11 cellular contexts compared by ENCODE assay signal in the genomic region with DNA sequence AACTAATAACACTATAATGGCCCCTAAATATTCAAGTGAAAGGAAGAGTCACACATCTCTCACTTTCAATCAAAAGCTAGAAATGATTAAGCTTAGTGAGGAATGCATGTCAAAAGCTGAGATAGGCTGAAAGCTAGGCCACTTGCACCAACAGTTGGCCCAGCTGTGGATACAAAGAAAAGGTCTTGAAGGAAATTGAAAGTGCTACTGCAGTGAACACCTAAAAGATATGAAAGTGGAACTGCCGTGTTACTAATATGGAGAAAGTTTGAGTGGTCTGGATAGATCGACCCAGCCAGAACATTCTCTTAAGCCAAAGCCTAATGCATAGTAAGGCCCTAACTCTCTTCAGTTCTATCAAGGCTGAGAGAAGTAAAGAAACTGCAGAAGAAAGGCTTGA. TPM values are rescaled to one million over a fixed set of nuclear protein-coding genes. Genes with fewer than 3 reads are reported as not detected.
A peak's percentile ranks its signal among the peaks of the same experiment; 100 is the strongest.
DNase-seq lines count a peak whose midpoint lies in the region; ATAC-seq and TF ChIP-seq lines count a peak whose summit lies in the region.
"Had no signal": no experiment of that assay in that cellular context is flagged by ENCODE, and none has a peak within 500 bp of the region (broad histone marks: within the 10 kb centered on the region; RNA-seq: fewer than 3 reads in every experiment).

No MANE protein-coding gene starts in this region.

- H3K27ac Mint-ChIP-seq in natural killer cell treated with Interleukin-12 subunit alpha and Interleukin-12 subunit beta and Interleukin-15 and Interleukin-18, amount 100 ng/mL, for 72 hours: no peak overlapping the region
- H3K27ac Mint-ChIP-seq in natural killer cell: no peak overlapping the region
- no peak overlapping the region for H3K27ac Mint-ChIP-seq in stimulated activated naive B cell treated with anti-CD40 and anti-IgM and Interleukin-4, amounts not matched to agents 10 μg/mL and 1 μg/mL and 100 μg/mL, for 72 hours
- no peak overlapping the region for H3K27ac Mint-ChIP-seq in MCF 10A (ENCODE audit: low read depth, unreplicated experiment)
- no peak overlapping the region for H3K27ac Mint-ChIP-seq in chondrocyte (ENCODE audit: unreplicated experiment)
- H3K27ac Mint-ChIP-seq: nephron had no signal

- intact Hi-C loops in natural killer cell (cut with micrococcal nuclease): no loop called here
- intact Hi-C loops in MCF 10A (cut with micrococcal nuclease): no loop called here
- intact Hi-C loops in cardiac septum (cut with DNase I): no loop called here

- no peak for DNase-seq in natural killer cell treated with Interleukin-12 subunit alpha and Interleukin-12 subunit beta and Interleukin-15 and Interleukin-18, amount 100 ng/mL, for 72 hours (ENCODE audit: low spot score)
- DNase-seq in natural killer cell (no peak), MCF 10A (ENCODE audit: unreplicated experiment) (no peak), chondrocyte (ENCODE audit: low spot score) (no peak), cardiac septum (ENCODE audit: low spot score) (no peak)
- DNase-seq in stimulated activated naive B cell treated with anti-CD40 and anti-IgM and Interleukin-4, amounts not matched to agents 10 μg/mL and 1 μg/mL and 100 μg/mL, for 72 hours: peak; percentile 1
- DNase-seq: BE2C, heart right ventricle had no signal

- BruUV-seq in MCF 10A (replicated peaks; lab: Mats Ljungman, UMichigan): no TSS peak

- ATAC-seq in natural killer cell treated with Interleukin-12 subunit alpha and Interleukin-12 subunit beta and Interleukin-15 and Interleukin-18, amount 100 ng/mL, for 72 hours: peak; percentile 72 to 94
- ATAC-seq in natural killer cell (no peak), GM21825 (IDR thresholded peaks at IDR 0.05; ENCODE audit: unreplicated experiment) (peak; percentile 100), HG03457 (IDR thresholded peaks at IDR 0.05; ENCODE audit: unreplicated experiment) (peak; percentile 100)
- peak; percentile 90 to 98 for ATAC-seq in stimulated activated naive B cell treated with anti-CD40 and anti-IgM and Interleukin-4, amounts not matched to agents 10 μg/mL and 1 μg/mL and 100 μg/mL, for 72 hours (replicated peaks)
- ATAC-seq: heart right ventricle had no signal

- H3K4me1 Mint-ChIP-seq in natural killer cell treated with Interleukin-12 subunit alpha and Interleukin-12 subunit beta and Interleukin-15 and Interleukin-18, amount 100 ng/mL, for 72 hours (ENCODE audit: low read depth in 2 of 2): peaks cover 5 to 8% of the 10 kb centered on the region in 2 donors
- H3K4me1 Mint-ChIP-seq in natural killer cell (no peaks in the 10 kb centered on the region), MCF 10A (ENCODE audit: insufficient read depth, unreplicated experiment) (peaks cover 14% of the 10 kb centered on the region), chondrocyte (ENCODE audit: low read depth) (peaks cover 4% of the 10 kb centered on the region)
- peaks cover 5 to 12% of the 10 kb centered on the region in 2 donors for H3K4me1 Mint-ChIP-seq in stimulated activated naive B cell treated with anti-CD40 and anti-IgM and Interleukin-4, amounts not matched to agents 10 μg/mL and 1 μg/mL and 100 μg/mL, for 72 hours
- H3K4me1 Mint-ChIP-seq: nephron had no signal

- CTCF ChIA-PET in MCF 10A (lab: Yijun Ruan, JAX): interaction anchor here (0.6 to 0.7 kb wide), 3 partner anchors 8 to 128 kb away, joined by 3 to 4 read pairs (median 3); no protein-coding TSS in a partner anchor

- no peaks in the 10 kb centered on the region for H3K9me3 Mint-ChIP-seq in natural killer cell treated with Interleukin-12 subunit alpha and Interleukin-12 subunit beta and Interleukin-15 and Interleukin-18, amount 100 ng/mL, for 72 hours
- H3K9me3 Mint-ChIP-seq in natural killer cell (no peaks in the 10 kb centered on the region), MCF 10A (ENCODE audit: unreplicated experiment) (no peaks in the 10 kb centered on the region), chondrocyte (ENCODE audit: low read depth) (peaks cover 8% of the 10 kb centered on the region)
- no peaks in the 10 kb centered on the region for H3K9me3 Mint-ChIP-seq in stimulated activated naive B cell treated with anti-CD40 and anti-IgM and Interleukin-4, amounts not matched to agents 10 μg/mL and 1 μg/mL and 100 μg/mL, for 72 hours
- H3K9me3 Mint-ChIP-seq: nephron had no signal

- no peak for TF ChIP-seq CTCF in natural killer cell (IDR thresholded peaks at IDR 0.05)
- TF ChIP-seq CTCF in MCF 10A (IDR thresholded peaks at IDR 0.05; ENCODE audit: unreplicated experiment): no peak
- TF ChIP-seq CTCF in chondrocyte (IDR thresholded peaks at IDR 0.05): no peak

- POLR2A ChIA-PET in MCF 10A (lab: Yijun Ruan, JAX): interaction anchor here (1.1 to 1.5 kb wide), 2 partner anchors 12 to 13 kb away, joined by 3 read pairs; partner anchors contain the start of gene SNX13

- peak overlapping the region; percentile 25 for H3K4me3 Mint-ChIP-seq in natural killer cell treated with Interleukin-12 subunit alpha and Interleukin-12 subunit beta and Interleukin-15 and Interleukin-18, amount 100 ng/mL, for 72 hours
- no peak overlapping the region for H3K4me3 Mint-ChIP-seq in natural killer cell
- peak overlapping the region in 1 of 2 donors; percentile 29 for H3K4me3 Mint-ChIP-seq in stimulated activated naive B cell treated with anti-CD40 and anti-IgM and Interleukin-4, amounts not matched to agents 10 μg/mL and 1 μg/mL and 100 μg/mL, for 72 hours
- no peak overlapping the region for H3K4me3 Mint-ChIP-seq in MCF 10A (ENCODE audit: unreplicated experiment)
- no peak overlapping the region for H3K4me3 Mint-ChIP-seq in chondrocyte (ENCODE audit: unreplicated experiment)
- H3K4me3 Mint-ChIP-seq: nephron had no signal

- H3K27me3 Mint-ChIP-seq in natural killer cell treated with Interleukin-12 subunit alpha and Interleukin-12 subunit beta and Interleukin-15 and Interleukin-18, amount 100 ng/mL, for 72 hours: peaks cover 6 to 10% of the 10 kb centered on the region in 2 donors
- H3K27me3 Mint-ChIP-seq in natural killer cell (ENCODE audit: low read depth in 2 of 2) (peaks cover 2 to 25% of the 10 kb centered on the region in 2 donors), MCF 10A (ENCODE audit: insufficient read depth, unreplicated experiment) (no peaks in the 10 kb centered on the region), chondrocyte (ENCODE audit: low read depth) (no peaks in the 10 kb centered on the region)
- H3K27me3 Mint-ChIP-seq in stimulated activated naive B cell treated with anti-CD40 and anti-IgM and Interleukin-4, amounts not matched to agents 10 μg/mL and 1 μg/mL and 100 μg/mL, for 72 hours: no peaks in the 10 kb centered on the region

- no peaks in the 10 kb centered on the region for H3K36me3 Mint-ChIP-seq in natural killer cell treated with Interleukin-12 subunit alpha and Interleukin-12 subunit beta and Interleukin-15 and Interleukin-18, amount 100 ng/mL, for 72 hours
- no peaks in the 10 kb centered on the region for H3K36me3 Mint-ChIP-seq in natural killer cell
- H3K36me3 Mint-ChIP-seq in stimulated activated naive B cell treated with anti-CD40 and anti-IgM and Interleukin-4, amounts not matched to agents 10 μg/mL and 1 μg/mL and 100 μg/mL, for 72 hours: no peaks in the 10 kb centered on the region
- H3K36me3 Mint-ChIP-seq in MCF 10A (ENCODE audit: insufficient read depth, unreplicated experiment): no peaks in the 10 kb centered on the region
- H3K36me3 Mint-ChIP-seq in chondrocyte (ENCODE audit: low read depth): no peaks in the 10 kb centered on the region

RNA-seq across cellular contexts. Expression of gene SNX13, which starts 12.1 kb away (rescaled TPM):
- 10 to 100 TPM; 32.2 to 34.2 TPM for total RNA-seq in natural killer cell treated with Interleukin-12 subunit alpha and Interleukin-12 subunit beta and Interleukin-15 and Interleukin-18, amount 100 ng/mL, for 72 hours
- 10 to 100 TPM; 34.8 to 38.5 (median 37.4) TPM for total RNA-seq in natural killer cell
- total RNA-seq in MCF 10A (2022): 38.5 and 42.0 TPM in 2 replicates
- total RNA-seq in chondrocyte: 35.5 to 40.1 TPM (median 36.0 TPM) in 3 replicates
- 48.8 TPM for total RNA-seq in cardiac septum

Comparison
In these comparisons a context has a peak if more than half of its experiments do, and no peak if none do; other contexts are left out.
1. ATAC-seq: peak in natural killer cell treated with Interleukin-12 subunit alpha and Interleukin-12 subunit beta and Interleukin-15 and Interleukin-18, amount 100 ng/mL, for 72 hours (2 of 2), GM21825 (single experiment), HG03457 (single experiment) and stimulated activated naive B cell treated with anti-CD40 and anti-IgM and Interleukin-4, amounts not matched to agents 10 μg/mL and 1 μg/mL and 100 μg/mL, for 72 hours (2 of 2); none in natural killer cell (0 of 3).